1 cellular context compared by ENCODE assay signal in genomic region chr20:36593347-36593746, GRCh38.
TF ChIP-seq lines count a peak whose summit lies in the region.

No MANE protein-coding gene starts in this region.

TF ChIP-seq in GM12878, 131 proteins besides CTCF, POLR2A, EP300 and RAD21:
- TF ChIP-seq MEF2B (IDR thresholded peaks at IDR 0.05; ENCODE audit: partially characterized antibody, poor library complexity, severe bottlenecking) (no peak), E2F4 (IDR thresholded peaks at IDR 0.05; ENCODE audit: low read depth, low read length) (no peak), EED (IDR thresholded peaks at IDR 0.05; ENCODE audit: low read depth) (0 out of 2 replicates have a peak, but pooled peaks have one; percentile 5), YY1 (IDR thresholded peaks at IDR 0.05; ENCODE audit: low read depth, low read length) (0 out of 2 replicates have a peak, but pooled peaks have one; percentile 17)
TF ChIP-seq in GM12878: peak in this region for 2.
